In the genomic region with DNA sequence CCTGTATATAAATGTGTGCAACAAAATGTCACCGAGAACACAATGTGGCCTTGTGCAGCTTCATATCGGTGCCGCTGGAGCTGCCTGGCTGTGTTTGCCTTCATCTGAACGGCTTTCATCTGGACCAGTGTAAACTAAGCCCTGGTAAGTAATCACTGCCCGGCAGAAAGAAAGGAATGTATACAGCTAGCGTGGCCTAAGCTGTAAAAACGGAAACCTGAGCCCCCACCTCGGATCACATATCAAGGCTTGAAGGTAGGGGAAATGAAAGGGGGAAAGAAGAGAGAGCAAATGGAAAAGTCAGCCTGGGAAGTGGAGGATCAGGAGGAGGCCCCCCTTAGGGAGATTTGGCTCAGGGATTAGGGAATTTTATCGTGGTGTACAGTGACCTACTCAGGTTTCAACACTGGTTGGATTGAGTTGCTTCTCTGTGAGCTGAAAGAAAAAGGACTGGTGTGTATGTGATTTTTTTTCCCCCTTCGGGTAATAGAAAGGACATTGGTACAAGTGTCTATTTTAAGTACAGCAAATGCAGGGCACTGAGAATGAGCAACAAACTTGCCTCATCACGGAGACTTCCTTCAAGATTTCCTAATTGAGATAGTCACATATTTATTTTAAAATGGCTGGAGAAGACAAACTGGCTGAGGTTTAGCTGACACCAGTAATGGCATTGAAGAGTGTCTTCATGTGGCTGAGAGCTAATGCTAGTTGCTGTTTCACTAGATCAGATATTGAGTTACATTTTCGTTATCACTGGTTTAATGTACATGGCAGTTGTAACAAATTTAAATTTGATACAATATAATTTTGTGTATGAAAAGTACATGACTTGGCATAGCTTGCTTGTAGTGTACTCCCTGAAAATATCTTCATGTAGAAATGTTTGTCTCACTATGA, we compare ENCODE assay signal across 1 cellular context.
TF ChIP-seq lines count a peak whose summit lies in the region.

No MANE protein-coding gene starts in this region.

TF ChIP-seq in HepG2, 621 proteins besides CTCF, POLR2A, EP300 and RAD21 (continues in another document):
- TF ChIP-seq NFYB (CRISPR knock-in tag; IDR thresholded peaks at IDR 0.05) (no peak), SMYD3 (CRISPR knock-in tag; IDR thresholded peaks at IDR 0.05) (0 out of 2 replicates have a peak, but pooled peaks have one; percentile 52), U2AF1 (optimal IDR thresholded peaks at IDR 0.05; ENCODE audit: low read depth, low read length) (no peak), GFI1 (CRISPR knock-in tag; IDR thresholded peaks at IDR 0.05; ENCODE audit: borderline replicate concordance) (peak; percentile 99), ZNF589 (CRISPR knock-in tag; conservative IDR thresholded peaks at IDR 0.05) (peak; percentile 68; the same call in 1 of the 2 replicates), ELF3 (CRISPR knock-in tag; IDR thresholded peaks at IDR 0.05) (peak; percentile 52), MEF2D (CRISPR knock-in tag; IDR thresholded peaks at IDR 0.05) (0 out of 2 replicates have a peak, but pooled peaks have one; percentile 30), YY1 (IDR thresholded peaks at IDR 0.05; ENCODE audit: insufficient read depth, insufficient replicate concordance, low read depth, low read length) (peak; percentile 13), NFE2L2 (IDR thresholded peaks at IDR 0.05; ENCODE audit: low read length) (no peak), FOXO1 (CRISPR knock-in tag; IDR thresholded peaks at IDR 0.05) (peak; percentile 66), IRF2 (CRISPR knock-in tag; IDR thresholded peaks at IDR 0.05) (peak; percentile 85), ZNF567 (CRISPR knock-in tag; IDR thresholded peaks at IDR 0.05; ENCODE audit: borderline replicate concordance) (no peak), AGO2 (optimal IDR thresholded peaks at IDR 0.05; ENCODE audit: low read depth, low read length) (no peak), ZFP36 (IDR thresholded peaks at IDR 0.05; ENCODE audit: borderline replicate concordance, low read depth, low read length, partially characterized antibody) (no peak), ZNF7 (CRISPR knock-in tag; IDR thresholded peaks at IDR 0.05) (no peak), ZSCAN20 (CRISPR knock-in tag; IDR thresholded peaks at IDR 0.05; ENCODE audit: borderline replicate concordance) (0 out of 2 replicates have a peak, but pooled peaks have one; percentile 57), PITX1 (CRISPR knock-in tag; IDR thresholded peaks at IDR 0.05) (peak; percentile 93), ZNF556 (CRISPR knock-in tag; IDR thresholded peaks at IDR 0.05; ENCODE audit: borderline replicate concordance) (no peak), NFE2 (CRISPR knock-in tag; IDR thresholded peaks at IDR 0.05) (no peak), SP4 (CRISPR knock-in tag; IDR thresholded peaks at IDR 0.05) (no peak), ONECUT2 (CRISPR knock-in tag; IDR thresholded peaks at IDR 0.05) (no peak), ZNF773 (CRISPR knock-in tag; IDR thresholded peaks at IDR 0.05; ENCODE audit: borderline replicate concordance) (no peak), ZNF354B (CRISPR knock-in tag; IDR thresholded peaks at IDR 0.05) (no peak), ZNF605 (CRISPR knock-in tag; IDR thresholded peaks at IDR 0.05) (peak; percentile 74), SYNCRIP (IDR thresholded peaks at IDR 0.05; ENCODE audit: insufficient read depth, low read depth, low read length) (no peak), MAFG (CRISPR knock-in tag; IDR thresholded peaks at IDR 0.05) (no peak), HNRNPUL1 (IDR thresholded peaks at IDR 0.05; ENCODE audit: low read depth, low read length) (no peak), MTF2 (CRISPR knock-in tag; IDR thresholded peaks at IDR 0.05; ENCODE audit: borderline replicate concordance) (no peak), NFKBIZ (CRISPR knock-in tag; IDR thresholded peaks at IDR 0.05) (no peak), SP2 (CRISPR knock-in tag; IDR thresholded peaks at IDR 0.05) (no peak), SAP130 (CRISPR knock-in tag; IDR thresholded peaks at IDR 0.05; ENCODE audit: low read depth) (peak; percentile 95), ZNF772 (CRISPR knock-in tag; IDR thresholded peaks at IDR 0.05) (no peak), TCF7L2 (IDR thresholded peaks at IDR 0.05; ENCODE audit: low read depth, low read length) (peak; percentile 59; the same call in 1 of the 2 replicates), ATF7-NPFF (CRISPR knock-in tag; IDR thresholded peaks at IDR 0.05; ENCODE audit: low read depth) (peak; percentile 67; the same call in 1 of the 2 replicates), KMT2B (CRISPR knock-in tag; IDR thresholded peaks at IDR 0.05) (peak; percentile 48; the same call in 1 of the 2 replicates), MIXL1 (CRISPR knock-in tag; IDR thresholded peaks at IDR 0.05) (peak; percentile 45; the same call in 1 of the 2 replicates)
- TF ChIP-seq, protein P1, sequence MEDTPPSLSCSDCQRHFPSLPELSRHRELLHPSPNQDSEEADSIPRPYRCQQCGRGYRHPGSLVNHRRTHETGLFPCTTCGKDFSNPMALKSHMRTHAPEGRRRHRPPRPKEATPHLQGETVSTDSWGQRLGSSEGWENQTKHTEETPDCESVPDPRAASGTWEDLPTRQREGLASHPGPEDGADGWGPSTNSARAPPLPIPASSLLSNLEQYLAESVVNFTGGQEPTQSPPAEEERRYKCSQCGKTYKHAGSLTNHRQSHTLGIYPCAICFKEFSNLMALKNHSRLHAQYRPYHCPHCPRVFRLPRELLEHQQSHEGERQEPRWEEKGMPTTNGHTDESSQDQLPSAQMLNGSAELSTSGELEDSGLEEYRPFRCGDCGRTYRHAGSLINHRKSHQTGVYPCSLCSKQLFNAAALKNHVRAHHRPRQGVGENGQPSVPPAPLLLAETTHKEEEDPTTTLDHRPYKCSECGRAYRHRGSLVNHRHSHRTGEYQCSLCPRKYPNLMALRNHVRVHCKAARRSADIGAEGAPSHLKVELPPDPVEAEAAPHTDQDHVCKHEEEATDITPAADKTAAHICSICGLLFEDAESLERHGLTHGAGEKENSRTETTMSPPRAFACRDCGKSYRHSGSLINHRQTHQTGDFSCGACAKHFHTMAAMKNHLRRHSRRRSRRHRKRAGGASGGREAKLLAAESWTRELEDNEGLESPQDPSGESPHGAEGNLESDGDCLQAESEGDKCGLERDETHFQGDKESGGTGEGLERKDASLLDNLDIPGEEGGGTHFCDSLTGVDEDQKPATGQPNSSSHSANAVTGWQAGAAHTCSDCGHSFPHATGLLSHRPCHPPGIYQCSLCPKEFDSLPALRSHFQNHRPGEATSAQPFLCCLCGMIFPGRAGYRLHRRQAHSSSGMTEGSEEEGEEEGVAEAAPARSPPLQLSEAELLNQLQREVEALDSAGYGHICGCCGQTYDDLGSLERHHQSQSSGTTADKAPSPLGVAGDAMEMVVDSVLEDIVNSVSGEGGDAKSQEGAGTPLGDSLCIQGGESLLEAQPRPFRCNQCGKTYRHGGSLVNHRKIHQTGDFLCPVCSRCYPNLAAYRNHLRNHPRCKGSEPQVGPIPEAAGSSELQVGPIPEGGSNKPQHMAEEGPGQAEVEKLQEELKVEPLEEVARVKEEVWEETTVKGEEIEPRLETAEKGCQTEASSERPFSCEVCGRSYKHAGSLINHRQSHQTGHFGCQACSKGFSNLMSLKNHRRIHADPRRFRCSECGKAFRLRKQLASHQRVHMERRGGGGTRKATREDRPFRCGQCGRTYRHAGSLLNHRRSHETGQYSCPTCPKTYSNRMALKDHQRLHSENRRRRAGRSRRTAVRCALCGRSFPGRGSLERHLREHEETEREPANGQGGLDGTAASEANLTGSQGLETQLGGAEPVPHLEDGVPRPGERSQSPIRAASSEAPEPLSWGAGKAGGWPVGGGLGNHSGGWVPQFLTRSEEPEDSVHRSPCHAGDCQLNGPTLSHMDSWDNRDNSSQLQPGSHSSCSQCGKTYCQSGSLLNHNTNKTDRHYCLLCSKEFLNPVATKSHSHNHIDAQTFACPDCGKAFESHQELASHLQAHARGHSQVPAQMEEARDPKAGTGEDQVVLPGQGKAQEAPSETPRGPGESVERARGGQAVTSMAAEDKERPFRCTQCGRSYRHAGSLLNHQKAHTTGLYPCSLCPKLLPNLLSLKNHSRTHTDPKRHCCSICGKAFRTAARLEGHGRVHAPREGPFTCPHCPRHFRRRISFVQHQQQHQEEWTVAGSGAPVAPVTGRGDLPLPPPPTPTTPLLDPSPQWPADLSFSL (CRISPR knock-in tag; IDR thresholded peaks at IDR 0.05): peak; percentile 84
- TF ChIP-seq, protein P2, sequence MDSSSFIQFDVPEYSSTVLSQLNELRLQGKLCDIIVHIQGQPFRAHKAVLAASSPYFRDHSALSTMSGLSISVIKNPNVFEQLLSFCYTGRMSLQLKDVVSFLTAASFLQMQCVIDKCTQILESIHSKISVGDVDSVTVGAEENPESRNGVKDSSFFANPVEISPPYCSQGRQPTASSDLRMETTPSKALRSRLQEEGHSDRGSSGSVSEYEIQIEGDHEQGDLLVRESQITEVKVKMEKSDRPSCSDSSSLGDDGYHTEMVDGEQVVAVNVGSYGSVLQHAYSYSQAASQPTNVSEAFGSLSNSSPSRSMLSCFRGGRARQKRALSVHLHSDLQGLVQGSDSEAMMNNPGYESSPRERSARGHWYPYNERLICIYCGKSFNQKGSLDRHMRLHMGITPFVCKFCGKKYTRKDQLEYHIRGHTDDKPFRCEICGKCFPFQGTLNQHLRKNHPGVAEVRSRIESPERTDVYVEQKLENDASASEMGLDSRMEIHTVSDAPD (CRISPR knock-in tag; IDR thresholded peaks at IDR 0.05): peak; percentile 96
- TF ChIP-seq, protein P3, sequence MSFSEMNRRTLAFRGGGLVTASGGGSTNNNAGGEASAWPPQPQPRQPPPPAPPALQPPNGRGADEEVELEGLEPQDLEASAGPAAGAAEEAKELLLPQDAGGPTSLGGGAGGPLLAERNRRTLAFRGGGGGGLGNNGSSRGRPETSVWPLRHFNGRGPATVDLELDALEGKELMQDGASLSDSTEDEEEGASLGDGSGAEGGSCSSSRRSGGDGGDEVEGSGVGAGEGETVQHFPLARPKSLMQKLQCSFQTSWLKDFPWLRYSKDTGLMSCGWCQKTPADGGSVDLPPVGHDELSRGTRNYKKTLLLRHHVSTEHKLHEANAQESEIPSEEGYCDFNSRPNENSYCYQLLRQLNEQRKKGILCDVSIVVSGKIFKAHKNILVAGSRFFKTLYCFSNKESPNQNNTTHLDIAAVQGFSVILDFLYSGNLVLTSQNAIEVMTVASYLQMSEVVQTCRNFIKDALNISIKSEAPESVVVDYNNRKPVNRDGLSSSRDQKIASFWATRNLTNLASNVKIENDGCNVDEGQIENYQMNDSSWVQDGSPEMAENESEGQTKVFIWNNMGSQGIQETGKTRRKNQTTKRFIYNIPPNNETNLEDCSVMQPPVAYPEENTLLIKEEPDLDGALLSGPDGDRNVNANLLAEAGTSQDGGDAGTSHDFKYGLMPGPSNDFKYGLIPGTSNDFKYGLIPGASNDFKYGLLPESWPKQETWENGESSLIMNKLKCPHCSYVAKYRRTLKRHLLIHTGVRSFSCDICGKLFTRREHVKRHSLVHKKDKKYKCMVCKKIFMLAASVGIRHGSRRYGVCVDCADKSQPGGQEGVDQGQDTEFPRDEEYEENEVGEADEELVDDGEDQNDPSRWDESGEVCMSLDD (CRISPR knock-in tag; IDR thresholded peaks at IDR 0.05; ENCODE audit: borderline replicate concordance): no peak
- TF ChIP-seq, protein P4, sequence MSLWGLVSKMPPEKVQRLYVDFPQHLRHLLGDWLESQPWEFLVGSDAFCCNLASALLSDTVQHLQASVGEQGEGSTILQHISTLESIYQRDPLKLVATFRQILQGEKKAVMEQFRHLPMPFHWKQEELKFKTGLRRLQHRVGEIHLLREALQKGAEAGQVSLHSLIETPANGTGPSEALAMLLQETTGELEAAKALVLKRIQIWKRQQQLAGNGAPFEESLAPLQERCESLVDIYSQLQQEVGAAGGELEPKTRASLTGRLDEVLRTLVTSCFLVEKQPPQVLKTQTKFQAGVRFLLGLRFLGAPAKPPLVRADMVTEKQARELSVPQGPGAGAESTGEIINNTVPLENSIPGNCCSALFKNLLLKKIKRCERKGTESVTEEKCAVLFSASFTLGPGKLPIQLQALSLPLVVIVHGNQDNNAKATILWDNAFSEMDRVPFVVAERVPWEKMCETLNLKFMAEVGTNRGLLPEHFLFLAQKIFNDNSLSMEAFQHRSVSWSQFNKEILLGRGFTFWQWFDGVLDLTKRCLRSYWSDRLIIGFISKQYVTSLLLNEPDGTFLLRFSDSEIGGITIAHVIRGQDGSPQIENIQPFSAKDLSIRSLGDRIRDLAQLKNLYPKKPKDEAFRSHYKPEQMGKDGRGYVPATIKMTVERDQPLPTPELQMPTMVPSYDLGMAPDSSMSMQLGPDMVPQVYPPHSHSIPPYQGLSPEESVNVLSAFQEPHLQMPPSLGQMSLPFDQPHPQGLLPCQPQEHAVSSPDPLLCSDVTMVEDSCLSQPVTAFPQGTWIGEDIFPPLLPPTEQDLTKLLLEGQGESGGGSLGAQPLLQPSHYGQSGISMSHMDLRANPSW (CRISPR knock-in tag; IDR thresholded peaks at IDR 0.05; ENCODE audit: borderline replicate concordance): no peak
- TF ChIP-seq, protein P5, sequence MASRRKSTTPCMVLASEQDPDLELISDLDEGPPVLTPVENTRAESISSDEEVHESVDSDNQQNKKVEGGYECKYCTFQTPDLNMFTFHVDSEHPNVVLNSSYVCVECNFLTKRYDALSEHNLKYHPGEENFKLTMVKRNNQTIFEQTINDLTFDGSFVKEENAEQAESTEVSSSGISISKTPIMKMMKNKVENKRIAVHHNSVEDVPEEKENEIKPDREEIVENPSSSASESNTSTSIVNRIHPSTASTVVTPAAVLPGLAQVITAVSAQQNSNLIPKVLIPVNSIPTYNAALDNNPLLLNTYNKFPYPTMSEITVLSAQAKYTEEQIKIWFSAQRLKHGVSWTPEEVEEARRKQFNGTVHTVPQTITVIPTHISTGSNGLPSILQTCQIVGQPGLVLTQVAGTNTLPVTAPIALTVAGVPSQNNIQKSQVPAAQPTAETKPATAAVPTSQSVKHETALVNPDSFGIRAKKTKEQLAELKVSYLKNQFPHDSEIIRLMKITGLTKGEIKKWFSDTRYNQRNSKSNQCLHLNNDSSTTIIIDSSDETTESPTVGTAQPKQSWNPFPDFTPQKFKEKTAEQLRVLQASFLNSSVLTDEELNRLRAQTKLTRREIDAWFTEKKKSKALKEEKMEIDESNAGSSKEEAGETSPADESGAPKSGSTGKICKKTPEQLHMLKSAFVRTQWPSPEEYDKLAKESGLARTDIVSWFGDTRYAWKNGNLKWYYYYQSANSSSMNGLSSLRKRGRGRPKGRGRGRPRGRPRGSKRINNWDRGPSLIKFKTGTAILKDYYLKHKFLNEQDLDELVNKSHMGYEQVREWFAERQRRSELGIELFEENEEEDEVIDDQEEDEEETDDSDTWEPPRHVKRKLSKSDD (CRISPR knock-in tag; IDR thresholded peaks at IDR 0.05; ENCODE audit: low read depth): no peak
- TF ChIP-seq, protein P6, sequence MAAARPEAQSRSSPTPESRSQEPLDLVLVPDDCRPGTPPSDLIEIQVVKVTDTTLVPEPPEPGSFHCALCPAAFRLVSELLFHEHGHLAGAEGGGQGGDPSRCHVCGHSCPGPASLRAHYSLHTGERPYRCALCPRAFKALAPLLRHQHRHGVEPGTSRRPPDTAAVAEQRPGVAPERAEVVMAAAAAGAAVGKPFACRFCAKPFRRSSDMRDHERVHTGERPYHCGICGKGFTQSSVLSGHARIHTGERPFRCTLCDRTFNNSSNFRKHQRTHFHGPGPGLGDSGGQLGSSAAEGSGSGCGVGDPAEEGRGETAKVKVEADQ (CRISPR knock-in tag; IDR thresholded peaks at IDR 0.05; ENCODE audit: borderline replicate concordance): no peak
- TF ChIP-seq, protein P7, sequence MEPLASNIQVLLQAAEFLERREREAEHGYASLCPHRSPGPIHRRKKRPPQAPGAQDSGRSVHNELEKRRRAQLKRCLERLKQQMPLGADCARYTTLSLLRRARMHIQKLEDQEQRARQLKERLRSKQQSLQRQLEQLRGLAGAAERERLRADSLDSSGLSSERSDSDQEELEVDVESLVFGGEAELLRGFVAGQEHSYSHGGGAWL (CRISPR knock-in tag; IDR thresholded peaks at IDR 0.05): no peak
